17 cellular contexts compared by ENCODE assay signal in genomic region chr18:3254725-3255124, GRCh38. TPM values are rescaled to one million over a fixed set of nuclear protein-coding genes. Genes with fewer than 3 reads are reported as not detected.
DNase-seq lines count a peak whose midpoint lies in the region; ATAC-seq and TF ChIP-seq lines count a peak whose summit lies in the region.
"Had no signal": no experiment of that assay in that cellular context is flagged by ENCODE, and none has a peak within 500 bp of the region (broad histone marks: within the 10 kb centered on the region; RNA-seq: fewer than 3 reads in every experiment).

No MANE protein-coding gene starts in this region.

- H3K27me3 ChIP-seq in heart right ventricle: no peaks in the 10 kb centered on the region
- no peaks in the 10 kb centered on the region for H3K27me3 ChIP-seq in aorta (ENCODE audit: control insufficient read depth in 1 of 2, insufficient read depth in 2 of 2, low read length in 1 of 2)
- H3K27me3 ChIP-seq: BE2C, esophagus muscularis mucosa, pancreas had no signal

- WGBS in heart right ventricle, 2 donors: 64 to 74% methylated on average over 4 of the region's 4 CpGs
- 35 to 42% methylated on average over 4 of the region's 4 CpGs for WGBS in aorta, 2 donors
- WGBS in lower leg skin, 2 donors: 86 to 95% methylated on average over 4 of the region's 4 CpGs

- peaks cover 89% of the 10 kb centered on the region for H3K4me1 Mint-ChIP-seq in activated naive CD8-positive, alpha-beta T cell (ENCODE audit: low read depth)
- H3K4me1 Mint-ChIP-seq in mesothelial cell of epicardium: peaks cover 25% of the 10 kb centered on the region

- H3K9me3 ChIP-seq in heart right ventricle (no peaks in the 10 kb centered on the region), aorta (ENCODE audit: control insufficient read depth, low read length) (no peaks in the 10 kb centered on the region)
- H3K9me3 ChIP-seq: BE2C, esophagus muscularis mucosa, pancreas had no signal

- DNase-seq in heart right ventricle (peak in 1 of 2 donors; percentile 40), cardiac septum (ENCODE audit: low spot score) (no peak), mesothelial cell of epicardium (ENCODE audit: low spot score in 2 of 2, unreplicated experiment in 2 of 2) (no peak), aorta (no peak), lower leg skin (ENCODE audit: low spot score in 2 of 2) (no peak), erythroblast (lab: John Stamatoyannopoulos, UW) (no peak)
- DNase-seq: activated CD4-positive, alpha-beta T cell treated with anti-CD3 and anti-CD28 coated beads, Interleukin-2, amount 50 U/mL, for 1 hour; activated gamma-delta T cell treated with Interleukin-2 at 50 U/mL for 16 hours; BE2C; NCI-H1092 treated with DMSO at 0.1 percent for 48 hours; pancreas; PC-9 had no signal

- H3K4me3 ChIP-seq in heart right ventricle: peak overlapping the region in 9 of 10 donors; percentile 14 to 95 (median 52)
- no peak overlapping the region for H3K4me3 ChIP-seq in aorta (ENCODE audit: low read length in 2 of 2)
- no peak overlapping the region for H3K4me3 ChIP-seq in lower leg skin (ENCODE audit: low read depth, poor library complexity, severe bottlenecking)
- H3K4me3 ChIP-seq: esophagus muscularis mucosa, pancreas, PC-9 had no signal

- TF ChIP-seq CTCF in heart right ventricle (IDR thresholded peaks at IDR 0.05) (no peak), mesothelial cell of epicardium (IDR thresholded peaks at IDR 0.05; ENCODE audit: unreplicated experiment) (no peak), lower leg skin (IDR thresholded peaks at IDR 0.05) (no peak)

- no peaks in the 10 kb centered on the region for H3K27me3 Mint-ChIP-seq in activated naive CD8-positive, alpha-beta T cell
- H3K27me3 Mint-ChIP-seq in mesothelial cell of epicardium (ENCODE audit: low read depth): no peaks in the 10 kb centered on the region

- ATAC-seq in heart right ventricle (no peak), aorta (ENCODE audit: low FRiP score) (no peak), GM19324 (IDR thresholded peaks at IDR 0.05; ENCODE audit: low FRiP score, unreplicated experiment) (no peak)
- ATAC-seq: HepG2, pancreas had no signal

- intact Hi-C loops in heart right ventricle (cut with DNase I): no loop called here
- intact Hi-C loops in cardiac septum (cut with DNase I): no loop called here
- intact Hi-C loops in aorta (cut with DNase I): no loop called here
- intact Hi-C loops in lower leg skin (cut with DNase I; ENCODE audit: low total_unique reads): no loop called here

- H3K27ac Mint-ChIP-seq in activated naive CD8-positive, alpha-beta T cell: peak overlapping the region; percentile 88
- peak overlapping the region; percentile 51 for H3K27ac Mint-ChIP-seq in mesothelial cell of epicardium

- peaks cover 0 to 84% (median 51%) of the 10 kb centered on the region in 9 donors for H3K36me3 ChIP-seq in heart right ventricle
- peaks cover 2 to 13% of the 10 kb centered on the region in 2 donors for H3K36me3 ChIP-seq in aorta (ENCODE audit: control insufficient read depth in 1 of 2, insufficient read depth in 2 of 2, low read length in 1 of 2)

- H3K9me3 Mint-ChIP-seq in activated naive CD8-positive, alpha-beta T cell (ENCODE audit: low read depth): no peaks in the 10 kb centered on the region
- H3K9me3 Mint-ChIP-seq in mesothelial cell of epicardium: no peaks in the 10 kb centered on the region

- H3K36me3 Mint-ChIP-seq in activated naive CD8-positive, alpha-beta T cell: peaks cover 30% of the 10 kb centered on the region
- H3K36me3 Mint-ChIP-seq in mesothelial cell of epicardium: peaks cover 46% of the 10 kb centered on the region

- H3K4me1 ChIP-seq in heart right ventricle: peaks cover 0 to 100% (median 54%) of the 10 kb centered on the region in 9 donors
- H3K4me1 ChIP-seq in aorta (ENCODE audit: control insufficient read depth in 1 of 2, insufficient read depth in 2 of 2, low read length in 2 of 2): peaks cover 0 to 6% of the 10 kb centered on the region in 2 donors
- H3K4me1 ChIP-seq: BE2C had no signal

- H3K27ac ChIP-seq in heart right ventricle: peak overlapping the region in 9 of 10 donors; percentile 5 to 100 (median 99)
- H3K27ac ChIP-seq in aorta (ENCODE audit: low read depth in 1 of 2, low read length in 2 of 2): peak overlapping the region; percentile 59 to 67
- H3K27ac ChIP-seq: PC-9 had no signal

- no peak for TF ChIP-seq POLR2A in lower leg skin (IDR thresholded peaks at IDR 0.05)
- no peak for TF ChIP-seq POLR2A in erythroblast (IDR thresholded peaks at IDR 0.05; ENCODE audit: low read length)

- H3K4me3 Mint-ChIP-seq in activated naive CD8-positive, alpha-beta T cell: no peak overlapping the region
- no peak overlapping the region for H3K4me3 Mint-ChIP-seq in mesothelial cell of epicardium

RNA-seq across cellular contexts. Expression of gene MYL12A, which starts 7.1 kb away (rescaled TPM):
- 1,000 to 10,000 TPM in 9 of 10 donors, 100 to 1,000 TPM in 1; 952 to 8,349 (median 4,124) TPM for total RNA-seq in heart right ventricle
- polyA plus RNA-seq in heart right ventricle: 1,000 to 10,000 TPM in 1 of 2 donors, 100 to 1,000 TPM in 1; 708 to 3,345 TPM
- 4,186 TPM for total RNA-seq in cardiac septum
- total RNA-seq in mesothelial cell of epicardium: 217 to 222 TPM (median 220 TPM) in 3 replicates
- total RNA-seq in aorta: 100 to 1,000 TPM; 414 to 848 TPM
- 100 to 1,000 TPM; 563 to 759 TPM for polyA plus RNA-seq in aorta
- 100 to 1,000 TPM; 240 to 337 (median 294) TPM for total RNA-seq in lower leg skin

RNA-seq across cellular contexts. Expression of gene MYL12B, which starts 7.2 kb away (rescaled TPM):
- 100 to 1,000 TPM; 153 to 241 (median 190) TPM for total RNA-seq in heart right ventricle
- 100 to 1,000 TPM; 292 to 457 TPM for polyA plus RNA-seq in heart right ventricle
- 228 TPM for total RNA-seq in cardiac septum
- 195 to 225 TPM (median 215 TPM) in 3 replicates for total RNA-seq in mesothelial cell of epicardium
- 100 to 1,000 TPM; 259 to 324 TPM for total RNA-seq in aorta
- polyA plus RNA-seq in aorta: 100 to 1,000 TPM; 434 to 661 TPM
- total RNA-seq in lower leg skin: 100 to 1,000 TPM; 240 to 360 (median 286) TPM

RNA-seq across cellular contexts. Expression of gene MYOM1, which starts 35.0 kb away (rescaled TPM):
- total RNA-seq in heart right ventricle (1,000 to 10,000 TPM in 4 of 10 donors, 100 to 1,000 TPM in 6; 514 to 1,558 (median 939) TPM), cardiac septum (878 TPM), mesothelial cell of epicardium (1.2 to 2.8 TPM (median 2.1 TPM) in 3 replicates), aorta (10 to 100 TPM; 26.3 to 63.8 TPM), lower leg skin (1 to 10 TPM in 3 of 4 donors, under 1 TPM in 1; 0.67 to 2.1 (median 1.5) TPM)
- polyA plus RNA-seq in heart right ventricle (100 to 1,000 TPM in 1 of 2 donors, 10 to 100 TPM in 1; 94.4 to 174 TPM), aorta (10 to 100 TPM; 15.8 to 26.4 TPM)
- total RNA-seq: Daoy had no signal

Comparison
In these comparisons a context has a peak if more than half of its experiments do, and no peak if none do; other contexts are left out.
1. H3K4me3 ChIP-seq: peak in heart right ventricle (9 of 10); none in aorta (0 of 2) and lower leg skin (single experiment).
2. RNA of gene MYOM1, which starts 35.0 kb away (total RNA-seq): 514 to 1,558 TPM in heart right ventricle and 878 TPM in cardiac septum (single experiment); 26.3 to 63.8 TPM in aorta, 1.2 to 2.8 TPM in mesothelial cell of epicardium and 0.67 to 2.1 TPM in lower leg skin; every median in the first group is over 4 times any median in the second.